ENCODE assay signal across 8 cellular contexts in genomic region chr11:18802381-18803257, GRCh38. TPM values are rescaled to one million over a fixed set of nuclear protein-coding genes. Genes with fewer than 3 reads are reported as not detected.
DNase-seq lines count a peak whose midpoint lies in the region; ATAC-seq, FAIRE-seq and TF ChIP-seq lines count a peak whose summit lies in the region.

No MANE protein-coding gene starts in this region.

- no peaks in the 10 kb centered on the region for H3K79me2 ChIP-seq in Loucy (ENCODE audit: insufficient read depth, low read length)

- peak; percentile 83 for TF ChIP-seq CTCF in 22Rv1 (IDR thresholded peaks at IDR 0.05)
- peak; percentile 81 for TF ChIP-seq CTCF in Loucy (conservative IDR thresholded peaks at IDR 0.05; ENCODE audit: low read length)
- peak; percentile 32 to 39 for TF ChIP-seq CTCF in left lung (IDR thresholded peaks at IDR 0.05)

- no peaks in the 10 kb centered on the region for H3K9me3 ChIP-seq in Loucy (ENCODE audit: insufficient read depth, low read depth, low read length)
- H3K9me3 ChIP-seq in left lung: no peaks in the 10 kb centered on the region

- H3K27me3 ChIP-seq in Loucy (ENCODE audit: insufficient read depth, low read length, poor library complexity, severe bottlenecking) (no peaks in the 10 kb centered on the region), left lung (peaks cover 0 to 5% of the 10 kb centered on the region in 2 donors)

- no peaks in the 10 kb centered on the region for H3K9me2 ChIP-seq in Loucy (replicated peaks; ENCODE audit: low read depth, low read length)

- no peak overlapping the region for H3K9ac ChIP-seq in Loucy (ENCODE audit: low read depth, low read length, poor library complexity, severe bottlenecking)

- no peaks in the 10 kb centered on the region for H3K36me3 ChIP-seq in Loucy (ENCODE audit: insufficient read depth, low read length)
- no peaks in the 10 kb centered on the region for H3K36me3 ChIP-seq in left lung

- peak; percentile 34 for FAIRE-seq in G401.6 (lab: Jason Lieb, UNC)

- no peaks in the 10 kb centered on the region for H4K20me1 ChIP-seq in Loucy (ENCODE audit: insufficient read depth, low read length, poor library complexity, severe bottlenecking)

- H3K4me3 ChIP-seq in Loucy (ENCODE audit: low read length, poor library complexity, severe bottlenecking) (no peak overlapping the region), left lung (no peak overlapping the region)

- no peak overlapping the region for H3K4me2 ChIP-seq in Loucy (ENCODE audit: low read depth, low read length, poor library complexity, severe bottlenecking)

- in situ Hi-C loops in SK-MEL-5 (cut with HindIII; ENCODE audit: low pct_unique_long_range_greater_than_20kb, low sequenced_read_pairs): no loop called here

- ATAC-seq in left lung (peak; percentile 84), HG03095 (IDR thresholded peaks at IDR 0.05; ENCODE audit: unreplicated experiment) (no peak)

- H3K27ac ChIP-seq in 22Rv1 (no peak overlapping the region), left lung (no peak overlapping the region), substantia nigra (ENCODE audit: low read depth, low read length, poor library complexity, severe bottlenecking) (no peak overlapping the region)

- no peak overlapping the region for H2AFZ ChIP-seq in Loucy (ENCODE audit: low read length)

- DNase-seq in SK-MEL-5 (ENCODE audit: low read depth, low spot score) (peak; percentile 73), left lung (no peak), substantia nigra (lab: John Stamatoyannopoulos, UW) (peak in 28 of 49 donors; percentile 1 to 59 (median 20))
- peak; percentile 17 for DNase-seq in central memory CD4-positive, alpha-beta T cell

- no peaks in the 10 kb centered on the region for H3F3A ChIP-seq in Loucy (ENCODE audit: low read depth)

- H3K4me1 ChIP-seq in Loucy (ENCODE audit: insufficient read depth, low read length, poor library complexity, severe bottlenecking) (no peaks in the 10 kb centered on the region), left lung (no peaks in the 10 kb centered on the region)

- intact Hi-C loops in left lung (cut with DNase I): no loop called here

RNA-seq across cellular contexts. Expression of gene PTPN5, which starts 11.0 kb away (rescaled TPM):
- total RNA-seq in SK-MEL-5 (2014; rRNA removed; shearing (Covaris generic)): not detected in 2 replicates
- polyA plus RNA-seq in SK-MEL-5 (2015; cell fraction: cytosol; rRNA removed): not detected in 2 replicates
- 0.23 TPM in 1 of 2 replicates, not detected in the other for polyA plus RNA-seq in SK-MEL-5 (2015; cell fraction: nucleus; rRNA removed)
- total RNA-seq in left lung: under 1 TPM in 1 of 2 donors, not detected in 1; 0.13 TPM

Comparison
In these comparisons a context has a peak if more than half of its experiments do, and no peak if none do; other contexts are left out.
1. DNase-seq: peak in SK-MEL-5 (single experiment), central memory CD4-positive, alpha-beta T cell (single experiment) and substantia nigra (28 of 49); none in left lung (0 of 2).
2. Peak in every context shown above with its lines, with median percentiles within 50 percentile points of each other: CTCF ChIP-seq.